ENCODE assay signal across 2 cellular contexts in genomic region chr1:172530000-172530399, GRCh38.
TF ChIP-seq lines count a peak whose summit lies in the region.

No MANE protein-coding gene starts in this region.

TF ChIP-seq in SK-N-SH, 30 proteins besides CTCF, POLR2A, EP300 and RAD21 (continued from another document):
- TF ChIP-seq REST (IDR thresholded peaks at IDR 0.05; ENCODE audit: low read depth, low read length) (no peak), EZH2phosphoT487 (IDR thresholded peaks at IDR 0.05; ENCODE audit: borderline replicate concordance, low read depth) (no peak), SMC3 (IDR thresholded peaks at IDR 0.05; ENCODE audit: low read depth, low read length) (no peak), FOXJ3 (CRISPR knock-in tag; IDR thresholded peaks at IDR 0.05) (no peak), GATA2 (CRISPR knock-in tag; IDR thresholded peaks at IDR 0.05) (no peak), RXRA (IDR thresholded peaks at IDR 0.05; ENCODE audit: borderline replicate concordance, low read depth) (no peak), SIN3A (IDR thresholded peaks at IDR 0.05; ENCODE audit: borderline replicate concordance, low read depth, low read length) (no peak), NFIC (IDR thresholded peaks at IDR 0.05; ENCODE audit: borderline replicate concordance) (no peak)

TF ChIP-seq in K562, 482 proteins besides CTCF, POLR2A, EP300 and RAD21 (continued from another document and continues in another):
- TF ChIP-seq AFF1 (IDR thresholded peaks at IDR 0.05; ENCODE audit: low read depth in 1 of 2, partially characterized antibody in 2 of 2) (peak in 1 of 2 experiments; percentile 34), ZNF282 (CRISPR knock-in tag; IDR thresholded peaks at IDR 0.05) (no peak), CBX5 (IDR thresholded peaks at IDR 0.05; ENCODE audit: borderline replicate concordance, low read depth) (no peak), NR2C2 (CRISPR knock-in tag; IDR thresholded peaks at IDR 0.05) (no peak), NR2C2 (tag; IDR thresholded peaks at IDR 0.05) (0 out of 2 replicates have a peak, but pooled peaks have one; percentile 27), ZNF311 (CRISPR knock-in tag; IDR thresholded peaks at IDR 0.05) (no peak), HDAC2 (IDR thresholded peaks at IDR 0.05) (0 out of 2 replicates have a peak, but pooled peaks have one; percentile 25), CTBP1 (IDR thresholded peaks at IDR 0.05; ENCODE audit: borderline replicate concordance) (peak; percentile 47; the same call in 1 of the 2 replicates), ZNF239 (CRISPR knock-in tag; IDR thresholded peaks at IDR 0.05) (peak; percentile 18; the same call in 1 of the 2 replicates), SMARCC2 (IDR thresholded peaks at IDR 0.05; ENCODE audit: low read depth) (0 out of 2 replicates have a peak, but pooled peaks have one; percentile 25), ZBTB40 (IDR thresholded peaks at IDR 0.05) (0 out of 2 replicates have a peak, but pooled peaks have one; percentile 15), ZBTB40 (CRISPR knock-in tag; IDR thresholded peaks at IDR 0.05) (no peak), ELF2 (CRISPR knock-in tag; IDR thresholded peaks at IDR 0.05) (peak; percentile 61; the same call in 1 of the 2 replicates), MAZ (CRISPR knock-in tag; conservative IDR thresholded peaks at IDR 0.05 in 1 of 2, IDR thresholded peaks at IDR 0.05 in 1 of 2) (peak in 1 of 2 experiments; percentile 35; a peak in 1 of 4 replicates), NR2C1 (IDR thresholded peaks at IDR 0.05) (no peak), NR2C1 (tag; IDR thresholded peaks at IDR 0.05) (0 out of 2 replicates have a peak, but pooled peaks have one; percentile 27), ZBTB9 (CRISPR knock-in tag; IDR thresholded peaks at IDR 0.05) (peak; percentile 84; the same call in 1 of the 2 replicates), ZNF639 (CRISPR knock-in tag; conservative IDR thresholded peaks at IDR 0.05 in 1 of 2, IDR thresholded peaks at IDR 0.05 in 1 of 2) (peak in 1 of 2 experiments; percentile 76; a peak in 2 of 4 replicates), NFE2 (IDR thresholded peaks at IDR 0.05; ENCODE audit: low read depth) (0 out of 2 replicates have a peak, but pooled peaks have one; percentile 13), MTA1 (IDR thresholded peaks at IDR 0.05; ENCODE audit: borderline replicate concordance) (0 out of 2 replicates have a peak, but pooled peaks have one; percentile 60), HMGN3 (IDR thresholded peaks at IDR 0.05; ENCODE audit: borderline replicate concordance, extremely low read depth, insufficient read length, low read depth, low read length) (no peak), CBFA2T3 (IDR thresholded peaks at IDR 0.05) (peak; percentile 33; the same call in 1 of the 2 replicates), ZNF592 (IDR thresholded peaks at IDR 0.05) (peak; percentile 53; the same call in 1 of the 2 replicates), ELF1 (tag; IDR thresholded peaks at IDR 0.05) (peak; percentile 39; the same call in 1 of the 2 replicates), ATF7 (IDR thresholded peaks at IDR 0.05) (peak; percentile 52; the same call in 1 of the 2 replicates)
- TF ChIP-seq, protein P1, sequence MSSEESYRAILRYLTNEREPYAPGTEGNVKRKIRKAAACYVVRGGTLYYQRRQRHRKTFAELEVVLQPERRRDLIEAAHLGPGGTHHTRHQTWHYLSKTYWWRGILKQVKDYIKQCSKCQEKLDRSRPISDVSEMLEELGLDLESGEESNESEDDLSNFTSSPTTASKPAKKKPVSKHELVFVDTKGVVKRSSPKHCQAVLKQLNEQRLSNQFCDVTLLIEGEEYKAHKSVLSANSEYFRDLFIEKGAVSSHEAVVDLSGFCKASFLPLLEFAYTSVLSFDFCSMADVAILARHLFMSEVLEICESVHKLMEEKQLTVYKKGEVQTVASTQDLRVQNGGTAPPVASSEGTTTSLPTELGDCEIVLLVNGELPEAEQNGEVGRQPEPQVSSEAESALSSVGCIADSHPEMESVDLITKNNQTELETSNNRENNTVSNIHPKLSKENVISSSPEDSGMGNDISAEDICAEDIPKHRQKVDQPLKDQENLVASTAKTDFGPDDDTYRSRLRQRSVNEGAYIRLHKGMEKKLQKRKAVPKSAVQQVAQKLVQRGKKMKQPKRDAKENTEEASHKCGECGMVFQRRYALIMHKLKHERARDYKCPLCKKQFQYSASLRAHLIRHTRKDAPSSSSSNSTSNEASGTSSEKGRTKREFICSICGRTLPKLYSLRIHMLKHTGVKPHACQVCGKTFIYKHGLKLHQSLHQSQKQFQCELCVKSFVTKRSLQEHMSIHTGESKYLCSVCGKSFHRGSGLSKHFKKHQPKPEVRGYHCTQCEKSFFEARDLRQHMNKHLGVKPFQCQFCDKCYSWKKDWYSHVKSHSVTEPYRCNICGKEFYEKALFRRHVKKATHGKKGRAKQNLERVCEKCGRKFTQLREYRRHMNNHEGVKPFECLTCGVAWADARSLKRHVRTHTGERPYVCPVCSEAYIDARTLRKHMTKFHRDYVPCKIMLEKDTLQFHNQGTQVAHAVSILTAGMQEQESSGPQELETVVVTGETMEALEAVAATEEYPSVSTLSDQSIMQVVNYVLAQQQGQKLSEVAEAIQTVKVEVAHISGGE (CRISPR knock-in tag; IDR thresholded peaks at IDR 0.05) = 0 out of 6 replicates have a peak, but pooled peaks of 1 of the 3 experiments have one; percentile 26
